Comparison of ENCODE assay signal across 11 cellular contexts in the genomic region with DNA sequence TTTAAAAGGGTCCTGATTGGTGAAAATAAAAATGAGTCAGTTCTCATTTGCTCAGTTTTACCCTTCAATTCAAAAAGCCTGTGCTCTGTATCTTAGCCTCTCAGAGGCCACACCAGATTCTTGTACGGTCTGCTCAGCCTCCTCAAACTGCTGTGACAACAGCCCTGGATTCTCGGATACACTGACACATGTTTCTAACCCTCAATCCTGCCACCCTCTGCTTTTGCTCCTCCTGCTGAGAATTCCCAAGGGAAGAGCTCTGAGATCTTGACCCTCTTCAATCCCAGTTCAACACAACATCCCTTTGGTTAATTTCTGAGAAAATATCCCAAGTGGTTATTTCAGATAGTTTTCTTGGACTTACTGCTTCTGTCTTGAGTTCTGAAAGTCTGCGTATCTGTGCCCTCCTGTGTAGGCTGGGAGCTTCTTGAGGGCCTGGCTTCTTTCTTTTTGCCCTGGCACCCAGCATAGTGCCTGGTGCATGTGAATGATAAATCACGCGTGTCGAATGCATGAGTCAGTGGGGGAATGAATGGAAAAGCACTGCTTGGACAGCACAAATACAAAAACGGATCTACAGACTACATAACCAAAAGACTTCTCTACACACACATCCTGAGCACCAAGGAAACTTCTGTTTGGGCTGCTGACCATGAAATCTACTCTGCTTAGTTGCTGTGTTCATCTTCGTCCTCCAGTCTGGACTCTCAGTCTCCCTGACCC. TPM values are rescaled to one million over a fixed set of nuclear protein-coding genes. Genes with fewer than 3 reads are reported as not detected.
DNase-seq lines count a peak whose midpoint lies in the region; ATAC-seq and TF ChIP-seq lines count a peak whose summit lies in the region.
"Had no signal": no experiment of that assay in that cellular context is flagged by ENCODE, and none has a peak within 500 bp of the region (broad histone marks: within the 10 kb centered on the region; RNA-seq: fewer than 3 reads in every experiment).

No MANE protein-coding gene starts in this region.

- H3K27ac Mint-ChIP-seq in nephron progenitor cell (peak overlapping the region; percentile 62), progenitor cell of endocrine pancreas (no peak overlapping the region)

- H3K27me3 ChIP-seq in heart left ventricle (no peaks in the 10 kb centered on the region), vagina (no peaks in the 10 kb centered on the region)
- H3K27me3 ChIP-seq: neutrophil had no signal

- peaks cover 4 to 74% (median 48%) of the 10 kb centered on the region in 12 donors for H3K4me1 ChIP-seq in heart left ventricle
- peaks cover 46% of the 10 kb centered on the region for H3K4me1 ChIP-seq in vagina

- H3K9me3 Mint-ChIP-seq in nephron progenitor cell (no peaks in the 10 kb centered on the region), progenitor cell of endocrine pancreas (ENCODE audit: low read depth) (no peaks in the 10 kb centered on the region)

- no peak for TF ChIP-seq POLR2A in heart left ventricle (IDR thresholded peaks at IDR 0.05)
- no peak for TF ChIP-seq POLR2A in vagina (IDR thresholded peaks at IDR 0.05)

- peaks cover 4% of the 10 kb centered on the region for H3K27me3 Mint-ChIP-seq in nephron progenitor cell (ENCODE audit: low read depth, poor library complexity)
- H3K27me3 Mint-ChIP-seq in progenitor cell of endocrine pancreas = peaks cover 4% of the 10 kb centered on the region

- intact Hi-C loops in heart left ventricle (cut with DNase I) = loop anchor here in 1 of 10 donors (5.0 kb wide), 1 partner anchor 38 kb away; no protein-coding TSS in a partner anchor
- intact Hi-C loops in cardiac septum (cut with DNase I) = loop anchor here (2.0 kb wide), 2 partner anchors 13 to 43 kb away; no protein-coding TSS in a partner anchor
- intact Hi-C loops in vagina (cut with DNase I) = no loop called here

- no peak overlapping the region for H3K4me3 Mint-ChIP-seq in nephron progenitor cell
- H3K4me3 Mint-ChIP-seq in progenitor cell of endocrine pancreas (ENCODE audit: low read depth) = no peak overlapping the region

- DNase-seq in heart left ventricle = no peak
- no peak for DNase-seq in cardiac septum (ENCODE audit: low spot score)
- DNase-seq in epithelial cell of esophagus (ENCODE audit: low read depth) = peak; percentile 28
- DNase-seq in nephron progenitor cell = no peak
- DNase-seq in vagina (ENCODE audit: extremely low spot score in 2 of 2) = peak; percentile 71 to 79
- DNase-seq in hypothalamus (lab: John Stamatoyannopoulos, UW) = no peak
- DNase-seq in progenitor cell of endocrine pancreas (ENCODE audit: low spot score, unreplicated experiment) = no peak
- DNase-seq: activated T-cell treated with anti-CD3 and anti-CD28 coated beads, Interleukin-2, amount 50 U/mL, for 1 hour; T-helper 9 cell had no signal

- peak in 2 of 4 donors; percentile 22 to 23 for ATAC-seq in heart left ventricle
- no peak for ATAC-seq in activated CD4-positive, CD25-positive, alpha-beta regulatory T cell treated with anti-CD3 and anti-CD28 coated beads, Interleukin-2, amount 50 U/mL, for 24 hours

- H3K4me1 Mint-ChIP-seq in nephron progenitor cell (peaks cover 82% of the 10 kb centered on the region), progenitor cell of endocrine pancreas (ENCODE audit: low read depth) (no peaks in the 10 kb centered on the region)

- 57 to 71% (median 66%) methylated on average over 8 of the region's 8 CpGs for WGBS in heart left ventricle, 4 donors

- H3K4me3 ChIP-seq in heart left ventricle (no peak overlapping the region), epithelial cell of esophagus (ENCODE audit: low read length) (no peak overlapping the region), vagina (no peak overlapping the region)

- TF ChIP-seq CTCF in heart left ventricle (IDR thresholded peaks at IDR 0.05) = no peak
- no peak for TF ChIP-seq CTCF in epithelial cell of esophagus (IDR thresholded peaks at IDR 0.05; ENCODE audit: insufficient read depth, low read depth, low read length, missing control alignments)
- TF ChIP-seq CTCF in nephron progenitor cell (IDR thresholded peaks at IDR 0.05) = no peak
- TF ChIP-seq CTCF in vagina (IDR thresholded peaks at IDR 0.05) = no peak
- no peak for TF ChIP-seq CTCF in progenitor cell of endocrine pancreas (IDR thresholded peaks at IDR 0.05; ENCODE audit: unreplicated experiment)

- no peaks in the 10 kb centered on the region for H3K36me3 Mint-ChIP-seq in nephron progenitor cell (ENCODE audit: low read depth)
- H3K36me3 Mint-ChIP-seq in progenitor cell of endocrine pancreas (ENCODE audit: insufficient read depth) = no peaks in the 10 kb centered on the region

- peak overlapping the region in 11 of 12 donors; percentile 48 to 98 (median 86) for H3K27ac ChIP-seq in heart left ventricle
- peak overlapping the region; percentile 87 for H3K27ac ChIP-seq in vagina
- H3K27ac ChIP-seq: neutrophil had no signal

- H3K9me3 ChIP-seq in heart left ventricle (no peaks in the 10 kb centered on the region), vagina (no peaks in the 10 kb centered on the region)
- H3K9me3 ChIP-seq: neutrophil had no signal

- H3K36me3 ChIP-seq in heart left ventricle (no peaks in the 10 kb centered on the region), vagina (no peaks in the 10 kb centered on the region)
- H3K36me3 ChIP-seq: neutrophil had no signal

RNA-seq across cellular contexts. Expression of a gene that starts 24.5 kb away (rescaled TPM):
- total RNA-seq in heart left ventricle (100 to 1,000 TPM in 4 of 9 donors, 10 to 100 TPM in 5; 76.7 to 126 (median 81.3) TPM), cardiac septum (65.6 TPM), vagina (72.9 TPM), progenitor cell of endocrine pancreas (193 and 214 TPM in 2 replicates)
- 10 to 100 TPM; 36.1 to 77.4 TPM for polyA plus RNA-seq in heart left ventricle

Comparison
In these comparisons a context has a peak if more than half of its experiments do, and no peak if none do; other contexts are left out.
1. DNase-seq: peak in epithelial cell of esophagus (single experiment) and vagina (2 of 2); none in heart left ventricle (0 of 5), cardiac septum (single experiment), nephron progenitor cell (single experiment), hypothalamus (0 of 51) and progenitor cell of endocrine pancreas (single experiment).